Comparison of ENCODE assay signal across 8 cellular contexts in genomic region chr11:61834278-61835004, GRCh38. TPM values are rescaled to one million over a fixed set of nuclear protein-coding genes. Genes with fewer than 3 reads are reported as not detected.
A peak's percentile ranks its signal among the peaks of the same experiment; 100 is the strongest.
DNase-seq lines count a peak whose midpoint lies in the region; ATAC-seq, FAIRE-seq and TF ChIP-seq lines count a peak whose summit lies in the region.

No MANE protein-coding gene starts in this region.

- peak; percentile 88 for ATAC-seq in GM19395 (IDR thresholded peaks at IDR 0.05; ENCODE audit: unreplicated experiment)
- peak; percentile 82 for ATAC-seq in HG03439 (IDR thresholded peaks at IDR 0.05; ENCODE audit: unreplicated experiment)

- no peaks in the 10 kb centered on the region for H3K27me3 ChIP-seq in Peyer's patch

- H3K27ac ChIP-seq in Peyer's patch: peak overlapping the region; percentile 25 to 73 (median 52)
- H3K27ac ChIP-seq in substantia nigra (ENCODE audit: low read depth, low read length, poor library complexity, severe bottlenecking): peak overlapping the region; percentile 80

- peaks cover 0 to 9% (median 0%) of the 10 kb centered on the region in 3 donors for H3K36me3 ChIP-seq in Peyer's patch

- peak; percentile 73 for DNase-seq in EH (ENCODE audit: low read depth)
- peak in 1 of 3 donors; percentile 22 for DNase-seq in Peyer's patch
- DNase-seq in cardiac fibroblast (ENCODE audit: low read depth in 2 of 2): peak; percentile 93 to 96
- DNase-seq in left kidney (ENCODE audit: low read depth, low spot score): peak; percentile 51
- DNase-seq in substantia nigra (lab: John Stamatoyannopoulos, UW): peak in 27 of 49 donors; percentile 13 to 69 (median 38)
- no peak for DNase-seq in RCC 7860 (ENCODE audit: low spot score)

- peaks cover 0 to 28% (median 3%) of the 10 kb centered on the region in 4 donors for H3K4me1 ChIP-seq in Peyer's patch

- no peak for TF ChIP-seq POLR2A in Peyer's patch (IDR thresholded peaks at IDR 0.05)

- TF ChIP-seq CTCF in Peyer's patch (IDR thresholded peaks at IDR 0.05) (no peak), cardiac fibroblast (IDR thresholded peaks at IDR 0.05; ENCODE audit: low read depth, low read length) (no peak)

- H3K9me3 ChIP-seq in Peyer's patch: no peaks in the 10 kb centered on the region

- H3K4me3 ChIP-seq in Peyer's patch (no peak overlapping the region), cardiac fibroblast (replicated peaks in 1 of 2; ENCODE audit: low read depth in 2 of 2, low read length in 2 of 2) (peak overlapping the region in 1 of 2 donors; percentile 24)

- FAIRE-seq in RCC 7860 (lab: Jason Lieb, UNC): no peak

RNA-seq across cellular contexts. Expression of gene FADS2, which starts 6.3 kb away (rescaled TPM):
- 10 to 100 TPM in 2 of 4 donors, 1 to 10 TPM in 2; 1.6 to 30.7 (median 12.0) TPM for total RNA-seq in Peyer's patch

RNA-seq across cellular contexts. Expression of gene FADS1, which starts 17.6 kb away (rescaled TPM):
- total RNA-seq in Peyer's patch: 1 to 10 TPM; 4.9 to 9.9 (median 6.7) TPM

RNA-seq across cellular contexts. Expression of gene FEN1, which starts 41.7 kb away (rescaled TPM):
- 10 to 100 TPM in 1 of 4 donors, 1 to 10 TPM in 3; 4.3 to 33.0 (median 8.8) TPM for total RNA-seq in Peyer's patch

RNA-seq across cellular contexts. Expression of gene TMEM258, which starts 42.0 kb away (rescaled TPM):
- 10 to 100 TPM in 3 of 4 donors, not detected in 1; 28.7 to 34.7 (median 34.5) TPM for total RNA-seq in Peyer's patch

RNA-seq across cellular contexts. Expression of gene FADS3, which starts 56.9 kb away (rescaled TPM):
- 10 to 100 TPM in 3 of 4 donors, 1 to 10 TPM in 1; 9.5 to 76.7 (median 18.4) TPM for total RNA-seq in Peyer's patch
